13 cellular contexts compared by ENCODE assay signal in genomic region chr4:89420507-89420906, GRCh38.
DNase-seq lines count a peak whose midpoint lies in the region; ATAC-seq, FAIRE-seq and TF ChIP-seq lines count a peak whose summit lies in the region.
"Had no signal": no experiment of that assay in that cellular context is flagged by ENCODE, and none has a peak within 500 bp of the region (broad histone marks: within the 10 kb centered on the region; RNA-seq: fewer than 3 reads in every experiment).

No MANE protein-coding gene starts in this region.

- H2BK5ac ChIP-seq in IMR-90 (ENCODE audit: low read depth, low read length, poor library complexity, severe bottlenecking) = no peak overlapping the region

- H3K9ac ChIP-seq in IMR-90 (ENCODE audit: low read depth, low read length) = no peak overlapping the region
- H3K9ac ChIP-seq in astrocyte (ENCODE audit: low read length) = no peak overlapping the region

- POLR2A ChIA-PET in BJ (lab: Charles Lee) = no interaction called here
- POLR2A ChIA-PET in IMR-90 (lab: Charles Lee; ENCODE audit: unreplicated experiment) = no interaction called here

- no peaks in the 10 kb centered on the region for H3K9me1 ChIP-seq in IMR-90 (ENCODE audit: insufficient read depth, low read length)

- no peak for ATAC-seq in IMR-90 (ENCODE audit: low read depth)
- peak; percentile 79 for ATAC-seq in left lung
- no peak for ATAC-seq in GM18517 (IDR thresholded peaks at IDR 0.05; ENCODE audit: unreplicated experiment)
- no peak for ATAC-seq in GM21717 (IDR thresholded peaks at IDR 0.05; ENCODE audit: unreplicated experiment)
- no peak for ATAC-seq in GM18502 (IDR thresholded peaks at IDR 0.05; ENCODE audit: poor library complexity, unreplicated experiment)

- BruUV-seq in IMR-90 (replicated peaks; lab: Mats Ljungman, UMichigan) = no TSS peak

- no peak overlapping the region for H4K91ac ChIP-seq in IMR-90 (ENCODE audit: insufficient read depth, low read depth, low read length)

- dilution Hi-C loops in IMR-90 (cut with HindIII; ENCODE audit: low sequenced_read_pairs, unreplicated experiment) = no loop called here

- H3K79me2 ChIP-seq in astrocyte (ENCODE audit: insufficient read depth, low read length) = no peaks in the 10 kb centered on the region

- H2BK15ac ChIP-seq in IMR-90 (ENCODE audit: low read depth, low read length) = no peak overlapping the region

- H3K36me3 ChIP-seq in BJ (ENCODE audit: control insufficient read depth, insufficient read depth, low read length) = no peaks in the 10 kb centered on the region
- H3K36me3 ChIP-seq in IMR-90 (ENCODE audit: control insufficient read depth, insufficient read depth, low read length) = no peaks in the 10 kb centered on the region
- no peaks in the 10 kb centered on the region for H3K36me3 ChIP-seq in astrocyte (ENCODE audit: insufficient read depth, low read length)
- no peaks in the 10 kb centered on the region for H3K36me3 ChIP-seq in left lung

- no peak for TF ChIP-seq POLR2A in IMR-90 (IDR thresholded peaks at IDR 0.05; ENCODE audit: low read depth, low read length)

- H3K18ac ChIP-seq in IMR-90 (ENCODE audit: low read depth, low read length) = no peak overlapping the region

- no peak overlapping the region for H2AK5ac ChIP-seq in IMR-90 (ENCODE audit: low read depth, low read length)

- H4K5ac ChIP-seq in IMR-90 (ENCODE audit: low read depth, low read length) = no peak overlapping the region

- peaks cover 35% of the 10 kb centered on the region for H3K4me1 Mint-ChIP-seq in astrocyte (ENCODE audit: low read depth, unreplicated experiment)

- H3K4me1 ChIP-seq in IMR-90 (ENCODE audit: control insufficient read depth, insufficient read depth, low read length) (no peaks in the 10 kb centered on the region), astrocyte (ENCODE audit: insufficient read depth, low read length) (no peaks in the 10 kb centered on the region), left lung (no peaks in the 10 kb centered on the region)

- H3K9me3 Mint-ChIP-seq in astrocyte (ENCODE audit: unreplicated experiment) = no peaks in the 10 kb centered on the region

- intact Hi-C loops in IMR-90 (cut with micrococcal nuclease) (no loop called here), left lung (cut with DNase I) (no loop called here)

- no peak for TF ChIP-seq RAD21 in IMR-90 (IDR thresholded peaks at IDR 0.05; ENCODE audit: low read length)

- WGBS in IMR-90 (ENCODE audit: extremely low coverage in 2 of 2, insufficient read length in 1 of 2), 2 experiments = no CpG with 5 or more reads among the region's 2 CpGs

- in situ Hi-C loops in IMR-90 (cut with MboI; ENCODE audit: low sequenced_read_pairs) = no loop called here

- no peak overlapping the region for H3K27ac ChIP-seq in IMR-90 (ENCODE audit: insufficient read depth, low read length)
- no peak overlapping the region for H3K27ac ChIP-seq in astrocyte (ENCODE audit: low read depth, low read length)
- no peak overlapping the region for H3K27ac ChIP-seq in left lung

- H3K4me2 ChIP-seq in IMR-90 (ENCODE audit: low read depth, low read length) (no peak overlapping the region), astrocyte (ENCODE audit: low read length) (no peak overlapping the region)

- no peaks in the 10 kb centered on the region for H3K79me1 ChIP-seq in IMR-90 (ENCODE audit: low read depth in 1 of 2, low read length in 2 of 2)

- no peak overlapping the region for H3K27ac Mint-ChIP-seq in astrocyte (ENCODE audit: unreplicated experiment)

- H3K14ac ChIP-seq in IMR-90 (replicated peaks; ENCODE audit: low read depth, low read length) = no peak overlapping the region

- H3K27me3 Mint-ChIP-seq in astrocyte (ENCODE audit: low read depth, unreplicated experiment) = no peaks in the 10 kb centered on the region

- H3K36me3 Mint-ChIP-seq in astrocyte (ENCODE audit: low read depth, unreplicated experiment) = no peaks in the 10 kb centered on the region

- no peak overlapping the region for H3K4me3 Mint-ChIP-seq in astrocyte (ENCODE audit: unreplicated experiment)

- no peak overlapping the region for H2BK120ac ChIP-seq in IMR-90 (ENCODE audit: low read depth, low read length)

- CTCF ChIA-PET in BJ (lab: Yijun Ruan, JAX) (interaction anchor here (1.2 to 2.1 kb wide), 3 partner anchors 8 to 32 kb away, joined by 3 to 7 read pairs (median 5); no protein-coding TSS in a partner anchor), IMR-90 (lab: Yijun Ruan, JAX) (no interaction called here)

- no peaks in the 10 kb centered on the region for H3K27me3 ChIP-seq in BJ (ENCODE audit: control insufficient read depth, insufficient read depth, low read length)
- no peaks in the 10 kb centered on the region for H3K27me3 ChIP-seq in IMR-90 (ENCODE audit: control insufficient read depth, insufficient read depth, low read length)
- no peaks in the 10 kb centered on the region for H3K27me3 ChIP-seq in astrocyte (ENCODE audit: insufficient read depth, low read length)
- H3K27me3 ChIP-seq in left lung = no peaks in the 10 kb centered on the region

- H2BK20ac ChIP-seq in IMR-90 (ENCODE audit: low read depth, low read length) = no peak overlapping the region

- no peak overlapping the region for H3K4ac ChIP-seq in IMR-90 (ENCODE audit: low read depth, low read length)

- H3K4me3 ChIP-seq in BJ (ENCODE audit: low read depth, low read length) = no peak overlapping the region
- H3K4me3 ChIP-seq in IMR-90 (ENCODE audit: insufficient read depth, low read depth, low read length) = no peak overlapping the region
- H3K4me3 ChIP-seq in astrocyte (ENCODE audit: insufficient read depth, low read depth, low read length) = no peak overlapping the region
- H3K4me3 ChIP-seq in left lung = no peak overlapping the region

- no peak overlapping the region for H3K56ac ChIP-seq in IMR-90 (ENCODE audit: extremely low read depth, insufficient read depth, low read length)

- peak; percentile 25 for DNase-seq in BJ (ENCODE audit: low read depth)
- peak; percentile 1 for DNase-seq in IMR-90
- DNase-seq in astrocyte (ENCODE audit: low read depth) = peak; percentile 93
- DNase-seq in left lung = no peak
- DNase-seq: COR-L47, NCI-H1105, NCI-H1694, NCI-H526, SHP77 had no signal

- no peak overlapping the region for H4K8ac ChIP-seq in IMR-90 (ENCODE audit: low read depth in 2 of 2, low read length in 2 of 2)

- no peaks in the 10 kb centered on the region for H4K20me1 ChIP-seq in IMR-90 (ENCODE audit: insufficient read depth, low read length)
- no peaks in the 10 kb centered on the region for H4K20me1 ChIP-seq in astrocyte (ENCODE audit: insufficient read depth, low read length)

- no peak overlapping the region for H2AK9ac ChIP-seq in IMR-90 (replicated peaks; ENCODE audit: low read depth, low read length, poor library complexity)

- FAIRE-seq in astrocyte (lab: Jason Lieb, UNC) = no peak
- FAIRE-seq: A204.1 had no signal

- no peak overlapping the region for H3K23ac ChIP-seq in IMR-90 (ENCODE audit: low read depth, low read length)

- H2AFZ ChIP-seq in IMR-90 (replicated peaks; ENCODE audit: low read length, poor library complexity) (no peak overlapping the region), astrocyte (ENCODE audit: low read depth, low read length) (no peak overlapping the region)

- TF ChIP-seq CTCF in BJ (IDR thresholded peaks at IDR 0.05; ENCODE audit: insufficient read depth, low read depth, low read length) = no peak
- TF ChIP-seq CTCF in IMR-90 (conservative IDR thresholded peaks at IDR 0.05; ENCODE audit: low read depth, low read length) = no peak
- TF ChIP-seq CTCF in astrocyte (IDR thresholded peaks at IDR 0.05; ENCODE audit: insufficient read depth, low read depth, low read length) = no peak
- no peak for TF ChIP-seq CTCF in left lung (IDR thresholded peaks at IDR 0.05)

- no peaks in the 10 kb centered on the region for H3K9me3 ChIP-seq in IMR-90 (ENCODE audit: control insufficient read depth, insufficient read depth, low read length)
- no peaks in the 10 kb centered on the region for H3K9me3 ChIP-seq in astrocyte (ENCODE audit: insufficient read depth, low read depth, low read length)
- H3K9me3 ChIP-seq in left lung = no peaks in the 10 kb centered on the region

TF ChIP-seq in IMR-90, 13 proteins besides CTCF, POLR2A, EP300 and RAD21:
- TF ChIP-seq CHD1 (IDR thresholded peaks at IDR 0.05; ENCODE audit: low read depth, low read length) (no peak), BHLHE40 (IDR thresholded peaks at IDR 0.05; ENCODE audit: low read depth, low read length) (no peak), RCOR1 (IDR thresholded peaks at IDR 0.05; ENCODE audit: insufficient replicate concordance, low read length) (no peak), MAFK (IDR thresholded peaks at IDR 0.05; ENCODE audit: low read depth, low read length) (no peak), FOS (IDR thresholded peaks at IDR 0.05; ENCODE audit: low read depth, low read length) (no peak), SMC3 (IDR thresholded peaks at IDR 0.05; ENCODE audit: low read depth, low read length) (no peak), MXI1 (IDR thresholded peaks at IDR 0.05; ENCODE audit: borderline replicate concordance, low read depth, low read length) (no peak), MAZ (IDR thresholded peaks at IDR 0.05; ENCODE audit: borderline replicate concordance, low read depth, low read length) (no peak), RFX5 (IDR thresholded peaks at IDR 0.05; ENCODE audit: low read depth, low read length) (no peak), NFE2L2 (IDR thresholded peaks at IDR 0.05; ENCODE audit: low read depth, low read length) (no peak), CEBPB (IDR thresholded peaks at IDR 0.05; ENCODE audit: low read depth, low read length) (no peak)
- TF ChIP-seq, protein P1, sequence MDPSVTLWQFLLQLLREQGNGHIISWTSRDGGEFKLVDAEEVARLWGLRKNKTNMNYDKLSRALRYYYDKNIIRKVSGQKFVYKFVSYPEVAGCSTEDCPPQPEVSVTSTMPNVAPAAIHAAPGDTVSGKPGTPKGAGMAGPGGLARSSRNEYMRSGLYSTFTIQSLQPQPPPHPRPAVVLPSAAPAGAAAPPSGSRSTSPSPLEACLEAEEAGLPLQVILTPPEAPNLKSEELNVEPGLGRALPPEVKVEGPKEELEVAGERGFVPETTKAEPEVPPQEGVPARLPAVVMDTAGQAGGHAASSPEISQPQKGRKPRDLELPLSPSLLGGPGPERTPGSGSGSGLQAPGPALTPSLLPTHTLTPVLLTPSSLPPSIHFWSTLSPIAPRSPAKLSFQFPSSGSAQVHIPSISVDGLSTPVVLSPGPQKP (IDR thresholded peaks at IDR 0.05; ENCODE audit: borderline replicate concordance, low read depth, low read length) = no peak
- TF ChIP-seq, protein P2, sequence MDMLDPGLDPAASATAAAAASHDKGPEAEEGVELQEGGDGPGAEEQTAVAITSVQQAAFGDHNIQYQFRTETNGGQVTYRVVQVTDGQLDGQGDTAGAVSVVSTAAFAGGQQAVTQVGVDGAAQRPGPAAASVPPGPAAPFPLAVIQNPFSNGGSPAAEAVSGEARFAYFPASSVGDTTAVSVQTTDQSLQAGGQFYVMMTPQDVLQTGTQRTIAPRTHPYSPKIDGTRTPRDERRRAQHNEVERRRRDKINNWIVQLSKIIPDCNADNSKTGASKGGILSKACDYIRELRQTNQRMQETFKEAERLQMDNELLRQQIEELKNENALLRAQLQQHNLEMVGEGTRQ (IDR thresholded peaks at IDR 0.05; ENCODE audit: low read depth, low read length) = no peak

Comparison
In these comparisons a context has a peak if more than half of its experiments do, and no peak if none do; other contexts are left out.
1. DNase-seq: peak in BJ (single experiment), IMR-90 (single experiment) and astrocyte (single experiment); none in left lung (0 of 2).